ENCODE assay signal across 1 cellular context in the genomic region with DNA sequence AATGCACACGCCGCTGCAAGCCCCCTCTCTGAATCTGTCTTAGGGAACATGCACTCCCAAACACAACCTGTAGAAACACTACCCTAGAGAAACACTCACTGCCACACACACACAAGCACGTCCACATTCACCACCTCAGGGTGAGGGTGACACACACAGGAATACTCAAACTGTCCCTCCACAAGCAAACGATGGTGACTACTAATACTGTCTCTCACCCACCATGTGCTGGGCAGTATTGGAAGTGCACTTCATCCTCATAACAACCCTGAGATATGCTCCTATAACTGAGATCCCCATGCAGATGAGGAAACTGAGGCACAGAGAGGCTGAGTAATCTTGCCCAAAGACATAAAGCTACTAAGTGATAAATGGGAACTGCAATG.
TF ChIP-seq lines count a peak whose summit lies in the region.

No MANE protein-coding gene starts in this region.

TF ChIP-seq in IMR-90, 13 proteins besides CTCF, POLR2A, EP300 and RAD21 (continued from another document):
- TF ChIP-seq, protein P1, sequence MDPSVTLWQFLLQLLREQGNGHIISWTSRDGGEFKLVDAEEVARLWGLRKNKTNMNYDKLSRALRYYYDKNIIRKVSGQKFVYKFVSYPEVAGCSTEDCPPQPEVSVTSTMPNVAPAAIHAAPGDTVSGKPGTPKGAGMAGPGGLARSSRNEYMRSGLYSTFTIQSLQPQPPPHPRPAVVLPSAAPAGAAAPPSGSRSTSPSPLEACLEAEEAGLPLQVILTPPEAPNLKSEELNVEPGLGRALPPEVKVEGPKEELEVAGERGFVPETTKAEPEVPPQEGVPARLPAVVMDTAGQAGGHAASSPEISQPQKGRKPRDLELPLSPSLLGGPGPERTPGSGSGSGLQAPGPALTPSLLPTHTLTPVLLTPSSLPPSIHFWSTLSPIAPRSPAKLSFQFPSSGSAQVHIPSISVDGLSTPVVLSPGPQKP (IDR thresholded peaks at IDR 0.05; ENCODE audit: borderline replicate concordance, low read depth, low read length), result no peak
TF ChIP-seq in IMR-90: peak in this region for 0.
